ENCODE assay signal across 1 cellular context in the genomic region with DNA sequence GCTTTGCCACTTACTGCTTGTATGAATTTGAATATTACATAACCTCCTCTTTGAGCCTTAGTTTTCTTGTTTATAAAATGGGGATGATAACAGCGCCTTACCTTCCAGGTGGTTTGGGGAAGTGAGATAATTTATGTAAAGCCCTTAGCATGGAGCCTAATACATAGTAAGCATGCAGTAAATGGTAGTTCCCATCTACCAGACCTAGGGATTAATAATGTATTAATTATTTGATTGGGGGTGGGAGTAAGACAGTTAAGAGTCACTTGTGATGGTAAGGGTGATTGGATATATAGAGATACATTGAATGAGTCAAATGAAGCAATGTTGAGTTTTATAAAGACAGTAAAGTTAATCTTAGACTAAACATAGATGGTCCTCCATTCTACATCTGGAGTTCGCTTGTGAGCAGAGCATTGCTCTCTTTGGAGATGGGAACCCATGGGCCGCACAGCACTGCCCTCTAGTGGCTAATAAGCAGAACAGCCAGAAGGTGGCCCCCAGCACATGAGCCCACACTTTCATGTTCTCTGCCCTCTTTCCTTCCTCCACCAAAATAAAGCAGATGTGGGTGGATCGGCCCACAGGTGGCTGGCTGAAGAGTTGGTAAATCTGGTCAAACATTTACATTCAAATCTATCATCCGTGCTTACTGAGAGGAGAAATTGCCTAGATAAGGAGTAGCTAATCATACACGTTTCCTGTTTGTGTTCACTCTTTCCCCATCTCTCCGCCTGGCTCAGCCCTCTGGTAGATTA.
TF ChIP-seq lines count a peak whose summit lies in the region.

No MANE protein-coding gene starts in this region.

TF ChIP-seq in HCT116, 20 proteins besides CTCF, POLR2A, EP300 and RAD21 (continued from another document):
- TF ChIP-seq POLR2AphosphoS5 (IDR thresholded peaks at IDR 0.05; ENCODE audit: low read depth, low read length) = no peak
- TF ChIP-seq EGR1 (IDR thresholded peaks at IDR 0.05; ENCODE audit: low read depth) = no peak
- TF ChIP-seq, protein P1, sequence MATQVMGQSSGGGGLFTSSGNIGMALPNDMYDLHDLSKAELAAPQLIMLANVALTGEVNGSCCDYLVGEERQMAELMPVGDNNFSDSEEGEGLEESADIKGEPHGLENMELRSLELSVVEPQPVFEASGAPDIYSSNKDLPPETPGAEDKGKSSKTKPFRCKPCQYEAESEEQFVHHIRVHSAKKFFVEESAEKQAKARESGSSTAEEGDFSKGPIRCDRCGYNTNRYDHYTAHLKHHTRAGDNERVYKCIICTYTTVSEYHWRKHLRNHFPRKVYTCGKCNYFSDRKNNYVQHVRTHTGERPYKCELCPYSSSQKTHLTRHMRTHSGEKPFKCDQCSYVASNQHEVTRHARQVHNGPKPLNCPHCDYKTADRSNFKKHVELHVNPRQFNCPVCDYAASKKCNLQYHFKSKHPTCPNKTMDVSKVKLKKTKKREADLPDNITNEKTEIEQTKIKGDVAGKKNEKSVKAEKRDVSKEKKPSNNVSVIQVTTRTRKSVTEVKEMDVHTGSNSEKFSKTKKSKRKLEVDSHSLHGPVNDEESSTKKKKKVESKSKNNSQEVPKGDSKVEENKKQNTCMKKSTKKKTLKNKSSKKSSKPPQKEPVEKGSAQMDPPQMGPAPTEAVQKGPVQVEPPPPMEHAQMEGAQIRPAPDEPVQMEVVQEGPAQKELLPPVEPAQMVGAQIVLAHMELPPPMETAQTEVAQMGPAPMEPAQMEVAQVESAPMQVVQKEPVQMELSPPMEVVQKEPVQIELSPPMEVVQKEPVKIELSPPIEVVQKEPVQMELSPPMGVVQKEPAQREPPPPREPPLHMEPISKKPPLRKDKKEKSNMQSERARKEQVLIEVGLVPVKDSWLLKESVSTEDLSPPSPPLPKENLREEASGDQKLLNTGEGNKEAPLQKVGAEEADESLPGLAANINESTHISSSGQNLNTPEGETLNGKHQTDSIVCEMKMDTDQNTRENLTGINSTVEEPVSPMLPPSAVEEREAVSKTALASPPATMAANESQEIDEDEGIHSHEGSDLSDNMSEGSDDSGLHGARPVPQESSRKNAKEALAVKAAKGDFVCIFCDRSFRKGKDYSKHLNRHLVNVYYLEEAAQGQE (IDR thresholded peaks at IDR 0.05; ENCODE audit: low read depth) = no peak
TF ChIP-seq in HCT116: peak in this region for 0.
